ENCODE assay signal across 8 cellular contexts in the genomic region with DNA sequence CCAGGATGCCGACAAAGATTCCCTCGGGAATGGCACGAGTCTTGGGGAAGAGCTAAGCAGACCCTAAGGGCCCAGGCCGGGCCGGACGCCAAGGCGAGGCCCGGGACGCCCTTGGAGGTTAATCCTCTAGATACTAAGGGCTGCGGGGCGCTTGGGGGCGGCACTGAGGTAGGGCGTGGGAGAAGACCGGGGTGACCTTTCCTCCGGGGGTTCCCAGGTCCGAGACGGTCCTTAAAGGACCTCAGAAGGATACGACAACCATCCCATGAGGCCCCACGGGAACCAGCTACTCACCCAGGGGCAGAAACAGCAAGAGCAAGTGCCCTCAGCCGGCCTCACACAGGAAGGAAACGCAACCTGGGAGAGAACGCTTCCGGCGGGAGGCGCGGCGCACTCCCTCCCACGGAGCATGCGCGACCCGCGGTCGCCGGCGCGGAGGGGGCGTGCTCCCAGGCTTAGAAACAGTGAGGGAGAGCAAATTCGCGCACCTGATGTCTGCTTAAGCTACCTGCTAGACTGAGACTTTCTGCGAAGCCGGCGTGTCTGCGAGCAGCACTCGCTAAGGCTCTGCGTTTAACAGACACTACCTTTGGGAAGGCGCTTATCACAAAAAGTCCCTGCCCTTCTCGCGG. TPM values are rescaled to one million over a fixed set of nuclear protein-coding genes. Genes with fewer than 3 reads are reported as not detected.
DNase-seq lines count a peak whose midpoint lies in the region; ATAC-seq and TF ChIP-seq lines count a peak whose summit lies in the region.

A gene with protein sequence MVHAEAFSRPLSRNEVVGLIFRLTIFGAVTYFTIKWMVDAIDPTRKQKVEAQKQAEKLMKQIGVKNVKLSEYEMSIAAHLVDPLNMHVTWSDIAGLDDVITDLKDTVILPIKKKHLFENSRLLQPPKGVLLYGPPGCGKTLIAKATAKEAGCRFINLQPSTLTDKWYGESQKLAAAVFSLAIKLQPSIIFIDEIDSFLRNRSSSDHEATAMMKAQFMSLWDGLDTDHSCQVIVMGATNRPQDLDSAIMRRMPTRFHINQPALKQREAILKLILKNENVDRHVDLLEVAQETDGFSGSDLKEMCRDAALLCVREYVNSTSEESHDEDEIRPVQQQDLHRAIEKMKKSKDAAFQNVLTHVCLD (minus strand): TSS at position 354 of the 632 bp plus-strand sequence. CDS start 3,627 bp downstream, outside the sequence.

- peak; percentile 85 for ATAC-seq in HG03039 (IDR thresholded peaks at IDR 0.05; ENCODE audit: unreplicated experiment)

- TF ChIP-seq CTCF in brain microvascular endothelial cell (IDR thresholded peaks at IDR 0.05; ENCODE audit: low read depth, low read length, missing control alignments) = peak; percentile 53

- H3K27ac ChIP-seq in brain microvascular endothelial cell = peak within 1 kb of the TSS; percentile 83
- H3K27ac ChIP-seq in skeletal muscle tissue (ENCODE audit: low read depth, low read length) = peak within 1 kb of the TSS; percentile 90

- no peaks in the 10 kb centered on the region for H3K9me3 ChIP-seq in iPS-15b (ENCODE audit: control insufficient read depth, insufficient read depth, low read length)
- no peaks in the 10 kb centered on the region for H3K9me3 ChIP-seq in skeletal muscle tissue (ENCODE audit: control insufficient read depth in 3 of 3, low read length in 3 of 3)

- in situ Hi-C loops in brain microvascular endothelial cell (cut with HindIII; ENCODE audit: low pct_ligation_motif_present, low sequenced_read_pairs) = no loop called here

- peaks cover 4% of the 10 kb centered on the region for H3K4me1 ChIP-seq in iPS-15b (ENCODE audit: control insufficient read depth, insufficient read depth, low read length)
- H3K4me1 ChIP-seq in skeletal muscle tissue (ENCODE audit: control insufficient read depth in 3 of 3, insufficient read depth in 3 of 3, low read length in 3 of 3) = peaks cover 10 to 25% (median 16%) of the 10 kb centered on the region in 3 donors

- DNase-seq in SIG-M5 treated with dmso at 0.1 percent for 504 hours (lab: John Stamatoyannopoulos, UW; ENCODE audit: unreplicated experiment) = peak; percentile 86
- no peak for DNase-seq in SIG-M5 (lab: John Stamatoyannopoulos, UW)
- peak; percentile 39 for DNase-seq in NCI-H2081 treated with DMSO at 0.1 percent for 48 hours (lab: John Stamatoyannopoulos, UW)
- DNase-seq in UCSD-AML1 (lab: John Stamatoyannopoulos, UW; ENCODE audit: unreplicated experiment) = peak; percentile 90
- peak; percentile 63 for DNase-seq in brain microvascular endothelial cell

- H3K9ac ChIP-seq in iPS-15b (ENCODE audit: low read depth, low read length) (peak within 1 kb of the TSS; percentile 94), skeletal muscle tissue (ENCODE audit: low read depth in 1 of 3, low read length in 3 of 3) (peak within 1 kb of the TSS; percentile 81 to 91 (median 90))

- H3K36me3 ChIP-seq in brain microvascular endothelial cell (replicated peaks) (no peaks in the 10 kb centered on the region), iPS-15b (ENCODE audit: control insufficient read depth, insufficient read depth, low read length) (no peaks in the 10 kb centered on the region), skeletal muscle tissue (ENCODE audit: control insufficient read depth in 3 of 3, insufficient read depth in 3 of 3, low read length in 3 of 3) (no peaks in the 10 kb centered on the region)

- H3K27me3 ChIP-seq in brain microvascular endothelial cell (replicated peaks) = no peaks in the 10 kb centered on the region
- no peaks in the 10 kb centered on the region for H3K27me3 ChIP-seq in iPS-15b (ENCODE audit: control insufficient read depth, insufficient read depth, low read length)
- no peaks in the 10 kb centered on the region for H3K27me3 ChIP-seq in skeletal muscle tissue (ENCODE audit: control insufficient read depth in 3 of 3, insufficient read depth in 3 of 3, low read length in 3 of 3)

- H3K4me3 ChIP-seq in brain microvascular endothelial cell (ENCODE audit: low read depth, low read length) (peak within 1 kb of the TSS; percentile 87), iPS-15b (ENCODE audit: low read depth, low read length) (peak within 1 kb of the TSS; percentile 93), skeletal muscle tissue (ENCODE audit: low read length in 3 of 3) (peak within 1 kb of the TSS; percentile 82 to 98 (median 94))

RNA-seq across cellular contexts. Expression of the gene that starts here (rescaled TPM):
- 20.4 TPM for total RNA-seq in skeletal muscle tissue
